In the genomic region with DNA sequence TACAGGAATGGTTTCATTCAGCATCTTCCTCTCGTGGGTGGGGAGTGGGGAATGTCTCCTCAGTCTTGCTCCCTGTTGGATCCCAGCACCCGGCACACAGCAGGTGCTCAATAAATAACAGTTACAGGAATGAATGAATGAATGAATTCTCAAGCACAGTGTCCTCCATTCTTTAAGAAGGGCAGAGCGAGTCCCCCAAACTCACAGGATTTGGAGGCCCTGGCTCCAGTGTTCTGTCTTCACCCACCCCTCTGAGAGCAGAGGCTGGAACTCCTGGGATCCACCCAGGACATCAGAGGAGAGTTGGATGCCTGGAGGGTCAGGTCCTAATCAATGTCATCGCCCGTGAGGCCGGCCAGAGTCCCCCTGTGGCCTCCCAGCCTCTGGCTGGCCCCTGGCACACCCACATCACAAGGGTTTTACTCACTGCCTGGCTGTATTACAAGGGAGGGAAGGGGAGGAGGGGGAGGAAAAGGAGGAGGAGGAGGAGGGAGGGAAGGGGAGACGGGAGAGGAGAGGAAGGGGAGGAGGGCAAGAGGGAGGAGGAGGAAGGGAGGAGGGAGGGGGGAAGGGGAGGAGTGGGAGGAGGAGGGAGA, we compare ENCODE assay signal across 18 cellular contexts. TPM values are rescaled to one million over a fixed set of nuclear protein-coding genes. Genes with fewer than 3 reads are reported as not detected.
DNase-seq lines count a peak whose midpoint lies in the region; ATAC-seq, FAIRE-seq and TF ChIP-seq lines count a peak whose summit lies in the region.
"Had no signal": no experiment of that assay in that cellular context is flagged by ENCODE, and none has a peak within 500 bp of the region (broad histone marks: within the 10 kb centered on the region; RNA-seq: fewer than 3 reads in every experiment).

No MANE protein-coding gene starts in this region.

- DNase-seq in Caco-2, result peak; percentile 20 to 72
- peak in 57 of 76 experiments; percentile 25 to 80 (median 53) for DNase-seq in HUDEP-2 (lab: John Stamatoyannopoulos, UW; ENCODE audit: unreplicated experiment in 76 of 76)
- DNase-seq in astrocyte (ENCODE audit: low read depth), result no peak
- DNase-seq in left lung, result no peak
- DNase-seq in KBM-7, result no peak
- DNase-seq in NCI-H82 (lab: John Stamatoyannopoulos, UW), result no peak
- DNase-seq: activated T-cell treated with anti-CD3 and anti-CD28 coated beads for 4 hours, BE2C, endodermal cell, NCI-H1105, NCI-H524 treated with DMSO at 0.1 percent for 48 hours, SHP77 had no signal

- H3K79me2 ChIP-seq in astrocyte (ENCODE audit: insufficient read depth, low read length), result no peaks in the 10 kb centered on the region

- peaks cover 4% of the 10 kb centered on the region for H3K36me3 Mint-ChIP-seq in Caco-2 (ENCODE audit: insufficient read depth, unreplicated experiment)
- H3K36me3 Mint-ChIP-seq in astrocyte (ENCODE audit: low read depth, unreplicated experiment), result no peaks in the 10 kb centered on the region
- H3K36me3 Mint-ChIP-seq: stimulated activated memory B cell treated with anti-CD40 and anti-IgM and Interleukin-4, amounts not matched to agents 10 μg/mL and 1 μg/mL and 100 μg/mL, for 72 hours had no signal

- ATAC-seq in left lung (peak; percentile 23), HG02884 (IDR thresholded peaks at IDR 0.05; ENCODE audit: unreplicated experiment) (no peak), gastroesophageal sphincter (no peak)
- ATAC-seq: stimulated activated memory B cell treated with anti-CD40 and anti-IgM and Interleukin-4, amounts not matched to agents 10 μg/mL and 1 μg/mL and 100 μg/mL, for 72 hours had no signal

- TF ChIP-seq EP300 in gastroesophageal sphincter (IDR thresholded peaks at IDR 0.05), result no peak

- no peak overlapping the region for H3K4me2 ChIP-seq in astrocyte (ENCODE audit: low read length)

- H3K4me3 ChIP-seq in Caco-2 (ENCODE audit: low read depth, low read length) (no peak overlapping the region), astrocyte (ENCODE audit: insufficient read depth, low read depth, low read length) (no peak overlapping the region), left lung (no peak overlapping the region), gastroesophageal sphincter (no peak overlapping the region)
- H3K4me3 ChIP-seq: ascending aorta had no signal

- no peak overlapping the region for H2AFZ ChIP-seq in astrocyte (ENCODE audit: low read depth, low read length)

- intact Hi-C loops in Caco-2 (cut with micrococcal nuclease; ENCODE audit: unreplicated experiment), result no loop called here
- intact Hi-C loops in left lung (cut with DNase I), result no loop called here

- H3K4me3 Mint-ChIP-seq in Caco-2 (ENCODE audit: unreplicated experiment), result no peak overlapping the region
- no peak overlapping the region for H3K4me3 Mint-ChIP-seq in astrocyte (ENCODE audit: unreplicated experiment)
- H3K4me3 Mint-ChIP-seq: endodermal cell; stimulated activated memory B cell treated with anti-CD40 and anti-IgM and Interleukin-4, amounts not matched to agents 10 μg/mL and 1 μg/mL and 100 μg/mL, for 72 hours had no signal

- FAIRE-seq in astrocyte (lab: Jason Lieb, UNC), result no peak

- H4K20me1 ChIP-seq in astrocyte (ENCODE audit: insufficient read depth, low read length), result no peaks in the 10 kb centered on the region

- H3K27me3 Mint-ChIP-seq in Caco-2 (ENCODE audit: insufficient read depth, unreplicated experiment), result no peaks in the 10 kb centered on the region
- H3K27me3 Mint-ChIP-seq in astrocyte (ENCODE audit: low read depth, unreplicated experiment), result peaks cover 15% of the 10 kb centered on the region

- H3K27ac ChIP-seq in astrocyte (ENCODE audit: low read depth, low read length) (no peak overlapping the region), left lung (no peak overlapping the region), gastroesophageal sphincter (no peak overlapping the region)
- H3K27ac ChIP-seq: ascending aorta had no signal

- H3K27ac Mint-ChIP-seq in Caco-2 (ENCODE audit: unreplicated experiment), result no peak overlapping the region
- peak overlapping the region; percentile 23 for H3K27ac Mint-ChIP-seq in astrocyte (ENCODE audit: unreplicated experiment)
- H3K27ac Mint-ChIP-seq: endodermal cell; progenitor cell of endocrine pancreas; stimulated activated memory B cell treated with anti-CD40 and anti-IgM and Interleukin-4, amounts not matched to agents 10 μg/mL and 1 μg/mL and 100 μg/mL, for 72 hours had no signal

- CTCF ChIA-PET in Caco-2 (lab: Charles Lee), result no interaction called here

- no peak for TF ChIP-seq CTCF in Caco-2 (IDR thresholded peaks at IDR 0.05; ENCODE audit: insufficient read depth in 1 of 2, low read depth in 1 of 2, low read length in 1 of 2, severe bottlenecking in 1 of 2, unreplicated experiment in 1 of 2)
- no peak for TF ChIP-seq CTCF in astrocyte (IDR thresholded peaks at IDR 0.05; ENCODE audit: insufficient read depth, low read depth, low read length)
- TF ChIP-seq CTCF in left lung (IDR thresholded peaks at IDR 0.05), result no peak
- TF ChIP-seq CTCF in gastroesophageal sphincter (IDR thresholded peaks at IDR 0.05), result no peak

- POLR2A ChIA-PET in Caco-2 (lab: Charles Lee), result no interaction called here

- peaks cover 25% of the 10 kb centered on the region for H3K4me1 ChIP-seq in Caco-2
- H3K4me1 ChIP-seq in astrocyte (ENCODE audit: insufficient read depth, low read length), result peaks cover 4% of the 10 kb centered on the region
- H3K4me1 ChIP-seq in left lung, result peaks cover 7 to 17% of the 10 kb centered on the region in 2 donors
- H3K4me1 ChIP-seq in gastroesophageal sphincter, result peaks cover 0 to 8% (median 0%) of the 10 kb centered on the region in 3 donors
- H3K4me1 ChIP-seq: ascending aorta, BE2C had no signal

- no peak overlapping the region for H3K9ac ChIP-seq in astrocyte (ENCODE audit: low read length)

- in situ Hi-C loops in KBM-7 (cut with MboI; ENCODE audit: low pct_unique_long_range_greater_than_20kb, low sequenced_read_pairs), result no loop called here

- peaks cover 11% of the 10 kb centered on the region for H3K4me1 Mint-ChIP-seq in Caco-2 (ENCODE audit: low read depth, unreplicated experiment)
- no peaks in the 10 kb centered on the region for H3K4me1 Mint-ChIP-seq in astrocyte (ENCODE audit: low read depth, unreplicated experiment)

- H3K36me3 ChIP-seq in Caco-2 (ENCODE audit: control insufficient read depth, insufficient read depth, low read length) (no peaks in the 10 kb centered on the region), astrocyte (ENCODE audit: insufficient read depth, low read length) (no peaks in the 10 kb centered on the region), left lung (no peaks in the 10 kb centered on the region), gastroesophageal sphincter (no peaks in the 10 kb centered on the region)
- H3K36me3 ChIP-seq: ascending aorta, BE2C had no signal

- H3K27me3 ChIP-seq in Caco-2 (replicated peaks; ENCODE audit: control insufficient read depth, insufficient read depth, low read length), result no peaks in the 10 kb centered on the region
- no peaks in the 10 kb centered on the region for H3K27me3 ChIP-seq in astrocyte (ENCODE audit: insufficient read depth, low read length)
- H3K27me3 ChIP-seq in left lung, result peaks cover 0 to 43% of the 10 kb centered on the region in 2 donors
- peaks cover 67% of the 10 kb centered on the region for H3K27me3 ChIP-seq in gastroesophageal sphincter
- H3K27me3 ChIP-seq: ascending aorta had no signal

- no peak for TF ChIP-seq POLR2A in gastroesophageal sphincter (IDR thresholded peaks at IDR 0.05)

- no peaks in the 10 kb centered on the region for H3K9me3 ChIP-seq in Caco-2
- no peaks in the 10 kb centered on the region for H3K9me3 ChIP-seq in astrocyte (ENCODE audit: insufficient read depth, low read depth, low read length)
- H3K9me3 ChIP-seq in left lung, result no peaks in the 10 kb centered on the region
- no peaks in the 10 kb centered on the region for H3K9me3 ChIP-seq in gastroesophageal sphincter
- H3K9me3 ChIP-seq: ascending aorta, BE2C had no signal

- no TSS peak for BruUV-seq in Caco-2 (replicated peaks; lab: Mats Ljungman, UMichigan)

- no CpG with 5 or more reads among the region's 7 CpGs for WGBS in gastroesophageal sphincter (ENCODE audit: low coverage in 1 of 2), 2 donors

- H3K9me3 Mint-ChIP-seq in Caco-2 (ENCODE audit: unreplicated experiment), result no peaks in the 10 kb centered on the region
- no peaks in the 10 kb centered on the region for H3K9me3 Mint-ChIP-seq in astrocyte (ENCODE audit: unreplicated experiment)
- H3K9me3 Mint-ChIP-seq: endodermal cell; stimulated activated memory B cell treated with anti-CD40 and anti-IgM and Interleukin-4, amounts not matched to agents 10 μg/mL and 1 μg/mL and 100 μg/mL, for 72 hours had no signal

RNA-seq across cellular contexts. Expression of gene CREB3L3, which starts 8.7 kb away (rescaled TPM):
- total RNA-seq in Caco-2 (2022) (1.1 and 2.3 TPM in 2 replicates), astrocyte (not detected in 2 replicates), left lung (not detected), gastroesophageal sphincter (not detected)
- total RNA-seq: G401 had no signal

RNA-seq across cellular contexts. Expression of gene MAP2K2, which starts 20.8 kb away (rescaled TPM):
- total RNA-seq in Caco-2 (2022) (149 and 163 TPM in 2 replicates), astrocyte (184 and 190 TPM in 2 replicates), left lung (100 to 1,000 TPM; 129 to 143 TPM), gastroesophageal sphincter (100 to 1,000 TPM in 1 of 4 donors, 10 to 100 TPM in 3; 53.3 to 112 (median 69.7) TPM)

RNA-seq across cellular contexts. Expression of gene SIRT6, which starts 37.6 kb away (rescaled TPM):
- 18.2 and 20.1 TPM in 2 replicates for total RNA-seq in Caco-2 (2022)
- 26.0 and 29.2 TPM in 2 replicates for total RNA-seq in astrocyte
- total RNA-seq in left lung, result 10 to 100 TPM; 20.8 to 21.9 TPM
- 10 to 100 TPM; 10.0 to 35.0 (median 27.1) TPM for total RNA-seq in gastroesophageal sphincter

RNA-seq across cellular contexts. Expression of gene ANKRD24, which starts 37.7 kb away (rescaled TPM):
- total RNA-seq in Caco-2 (2022), result 0.16 and 0.39 TPM in 2 replicates
- 0.73 and 1.4 TPM in 2 replicates for total RNA-seq in astrocyte
- total RNA-seq in left lung, result 1 to 10 TPM in 1 of 2 donors, under 1 TPM in 1; 0.58 to 2.1 TPM
- 1 to 10 TPM in 3 of 4 donors, under 1 TPM in 1; 0.12 to 2.6 (median 1.2) TPM for total RNA-seq in gastroesophageal sphincter
- total RNA-seq: ascending aorta had no signal

Comparison
In these comparisons a context has a peak if more than half of its experiments do, and no peak if none do; other contexts are left out.
1. DNase-seq: peak in Caco-2 (2 of 2) and HUDEP-2 (57 of 76); none in astrocyte (single experiment), left lung (0 of 2), KBM-7 (single experiment) and NCI-H82 (single experiment).